19 cellular contexts compared by ENCODE assay signal in the genomic region with DNA sequence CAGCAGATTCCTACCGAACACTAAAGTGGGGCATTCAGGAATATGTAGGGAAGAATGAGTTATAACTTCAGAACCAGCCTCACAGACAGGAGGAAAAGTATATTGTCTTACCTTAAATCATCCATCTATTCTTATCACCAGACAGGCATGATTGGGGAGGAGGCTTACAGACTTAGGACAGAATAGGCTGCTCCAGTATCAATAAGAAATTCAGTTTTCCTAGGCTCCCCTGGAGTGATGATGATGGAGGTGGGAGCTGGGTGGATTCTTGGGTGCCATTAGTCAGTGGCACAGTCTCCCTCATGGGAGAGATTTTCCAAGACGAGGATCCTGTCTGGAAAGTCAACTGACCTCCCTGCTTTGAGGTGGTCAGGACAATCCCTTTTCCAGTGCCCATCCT.
DNase-seq lines count a peak whose midpoint lies in the region; ATAC-seq, FAIRE-seq and TF ChIP-seq lines count a peak whose summit lies in the region.
"Had no signal": no experiment of that assay in that cellular context is flagged by ENCODE, and none has a peak within 500 bp of the region (broad histone marks: within the 10 kb centered on the region; RNA-seq: fewer than 3 reads in every experiment).

No MANE protein-coding gene starts in this region.

- H3K27ac ChIP-seq in HepG2 (ENCODE audit: extremely low read length, insufficient read depth, low read length) (no peak overlapping the region), right lobe of liver (no peak overlapping the region), OCI-LY7 (ENCODE audit: low read depth, low read length, poor library complexity, severe bottlenecking) (no peak overlapping the region), mesendoderm (ENCODE audit: low read depth, low read length) (no peak overlapping the region), left lung (no peak overlapping the region)
- H3K27ac ChIP-seq: A549 had no signal

- H2BK15ac ChIP-seq in mesendoderm (replicated peaks; ENCODE audit: low read depth): no peak overlapping the region

- no peak for TF ChIP-seq RAD21 in HepG2 (CRISPR knock-in tag; IDR thresholded peaks at IDR 0.05)

- TF ChIP-seq POLR2A in HepG2 (IDR thresholded peaks at IDR 0.05; ENCODE audit: insufficient read depth in 1 of 2, low read depth in 2 of 2, low read length in 2 of 2): no peak
- no peak for TF ChIP-seq POLR2A in right lobe of liver (IDR thresholded peaks at IDR 0.05)

- CTCF ChIA-PET in HepG2 (lab: Yijun Ruan, JAX; ENCODE audit: low intra/inter-chr PET ratio, low total read pairs): no interaction called here
- CTCF ChIA-PET in OCI-LY7 (lab: Charles Lee; ENCODE audit: unreplicated experiment): no interaction called here

- H3K9ac ChIP-seq in HepG2 (ENCODE audit: insufficient read depth, low read depth, low read length) (no peak overlapping the region), mesendoderm (ENCODE audit: low read length) (no peak overlapping the region)

- no peak overlapping the region for H2BK5ac ChIP-seq in mesendoderm (ENCODE audit: low read length)

- H3K79me2 ChIP-seq in HepG2 (ENCODE audit: insufficient read depth, low read length) (no peaks in the 10 kb centered on the region), OCI-LY7 (ENCODE audit: insufficient read depth, low read depth, low read length) (no peaks in the 10 kb centered on the region), mesendoderm (ENCODE audit: control insufficient read depth, insufficient read depth, low read length) (no peaks in the 10 kb centered on the region)

- in situ Hi-C loops in HepG2 (cut with HindIII; ENCODE audit: extremely low pct_ligation_motif_present, low pct_unique_long_range_greater_than_20kb): no loop called here

- TF ChIP-seq CTCF in HepG2 (CRISPR knock-in tag; IDR thresholded peaks at IDR 0.05) (no peak), right lobe of liver (IDR thresholded peaks at IDR 0.05) (no peak), OCI-LY7 (conservative IDR thresholded peaks at IDR 0.05; ENCODE audit: low read length) (no peak), left lung (IDR thresholded peaks at IDR 0.05) (no peak)

- no peak for TF ChIP-seq EP300 in HepG2 (IDR thresholded peaks at IDR 0.05; ENCODE audit: low read depth in 2 of 2, low read length in 2 of 2)
- TF ChIP-seq EP300 in HepG2 (CRISPR knock-in tag; IDR thresholded peaks at IDR 0.05; ENCODE audit: borderline replicate concordance): no peak

- ATAC-seq in HepG2: no peak
- no peak for ATAC-seq in right lobe of liver
- ATAC-seq in left lung: no peak
- ATAC-seq: A549 had no signal

- no peaks in the 10 kb centered on the region for H3K79me1 ChIP-seq in mesendoderm (ENCODE audit: low read length)

- no peak overlapping the region for H3K23ac ChIP-seq in mesendoderm (ENCODE audit: low read length)

- H3K36me3 ChIP-seq in HepG2 (replicated peaks in 1 of 2; ENCODE audit: control insufficient read depth in 1 of 2, insufficient read depth in 2 of 2, low read length in 2 of 2) (no peaks in the 10 kb centered on the region), right lobe of liver (no peaks in the 10 kb centered on the region), OCI-LY7 (ENCODE audit: insufficient read depth, low read length) (no peaks in the 10 kb centered on the region), mesendoderm (ENCODE audit: control insufficient read depth, insufficient read depth, low read length) (no peaks in the 10 kb centered on the region), left lung (no peaks in the 10 kb centered on the region)
- H3K36me3 ChIP-seq: HAP-1 had no signal

- H3K4me1 ChIP-seq in HepG2 (ENCODE audit: insufficient read depth, low read length): no peaks in the 10 kb centered on the region
- no peaks in the 10 kb centered on the region for H3K4me1 ChIP-seq in right lobe of liver
- no peaks in the 10 kb centered on the region for H3K4me1 ChIP-seq in OCI-LY7 (ENCODE audit: insufficient read depth, low read length, poor library complexity, severe bottlenecking)
- H3K4me1 ChIP-seq in mesendoderm (ENCODE audit: control insufficient read depth, low read depth, low read length): no peaks in the 10 kb centered on the region
- no peaks in the 10 kb centered on the region for H3K4me1 ChIP-seq in left lung
- H3K4me1 ChIP-seq: A549, HAP-1 had no signal

- H3K56ac ChIP-seq in mesendoderm (ENCODE audit: low read length): no peak overlapping the region

- H4K5ac ChIP-seq in mesendoderm (ENCODE audit: low read length): no peak overlapping the region

- POLR2A ChIA-PET in HepG2 (lab: Yijun Ruan, JAX) (no interaction called here), OCI-LY7 (lab: Charles Lee) (no interaction called here)

- no peaks in the 10 kb centered on the region for H4K20me1 ChIP-seq in HepG2 (ENCODE audit: insufficient read depth, low read length)
- H4K20me1 ChIP-seq in OCI-LY7 (ENCODE audit: insufficient read depth, low read length): no peaks in the 10 kb centered on the region

- H2BK120ac ChIP-seq in mesendoderm (ENCODE audit: low read depth, low read length): no peak overlapping the region

- no TSS peak for BruUV-seq in HepG2 (replicated peaks; lab: Mats Ljungman, UMichigan)
- BruUV-seq in OCI-LY7 (replicated peaks; lab: Mats Ljungman, UMichigan): no TSS peak

- intact Hi-C loops in HepG2 (cut with micrococcal nuclease; ENCODE audit: unreplicated experiment) (no loop called here), right lobe of liver (cut with DNase I) (no loop called here), OCI-LY7 (cut with micrococcal nuclease; ENCODE audit: unreplicated experiment) (no loop called here), left lung (cut with DNase I) (no loop called here)

- H3K4me2 ChIP-seq in HepG2 (ENCODE audit: low read depth, low read length) (no peak overlapping the region), OCI-LY7 (ENCODE audit: low read length) (no peak overlapping the region), mesendoderm (ENCODE audit: low read length) (no peak overlapping the region)
- H3K4me2 ChIP-seq: A549 had no signal

- 4% methylated on average over 1 of the region's 2 CpGs for WGBS in HepG2 (ENCODE audit: low lambda C conversion rate)
- 60% methylated on average over 1 of the region's 2 CpGs for WGBS in right lobe of liver (ENCODE audit: insufficient coverage, low coverage, low lambda C conversion rate, missing lambda C conversion rate)
- WGBS in mesendoderm (ENCODE audit: extremely low coverage, insufficient coverage, low lambda C conversion rate): no CpG with 5 or more reads among the region's 2 CpGs

- no peak overlapping the region for H3K4ac ChIP-seq in mesendoderm (ENCODE audit: low read depth, low read length)

- no peaks in the 10 kb centered on the region for H3K9me2 ChIP-seq in OCI-LY7 (ENCODE audit: insufficient read depth, low read length)

- no peak for DNase-seq in HepG2 (ENCODE audit: low spot score)
- no peak for DNase-seq in right lobe of liver
- DNase-seq in OCI-LY7 (ENCODE audit: low spot score): peak; percentile 1
- DNase-seq in mesendoderm: peak; percentile 14
- DNase-seq in nucleus accumbens (lab: John Stamatoyannopoulos, UW): no peak
- no peak for DNase-seq in left lung
- DNase-seq: 8988T; ACHN; C1 segment of cervical spinal cord; Calu3; CD4-positive, alpha-beta memory T cell; COR-L47; DMS53; DMS79 treated with DMSO at 0.1 percent for 48 hours; GOT3 had no signal

- H3K18ac ChIP-seq in mesendoderm (ENCODE audit: low read length): no peak overlapping the region

- no peak overlapping the region for H2AFZ ChIP-seq in HepG2 (ENCODE audit: low read length)
- H2AFZ ChIP-seq in OCI-LY7 (ENCODE audit: low read length): no peak overlapping the region

- peaks cover 98% of the 10 kb centered on the region for H3K9me3 ChIP-seq in HepG2 (ENCODE audit: low read length)
- no peaks in the 10 kb centered on the region for H3K9me3 ChIP-seq in right lobe of liver
- no peaks in the 10 kb centered on the region for H3K9me3 ChIP-seq in OCI-LY7 (ENCODE audit: low read length)
- peaks cover 0 to 40% of the 10 kb centered on the region in 2 donors for H3K9me3 ChIP-seq in left lung
- H3K9me3 ChIP-seq: A549, HAP-1 had no signal

- H3K27me3 ChIP-seq in HepG2 (ENCODE audit: control insufficient read depth in 1 of 2, insufficient read depth in 2 of 2, low read length in 2 of 2): no peaks in the 10 kb centered on the region
- no peaks in the 10 kb centered on the region for H3K27me3 ChIP-seq in right lobe of liver
- H3K27me3 ChIP-seq in mesendoderm (ENCODE audit: insufficient read depth, low read length, poor library complexity): no peaks in the 10 kb centered on the region
- H3K27me3 ChIP-seq in left lung: no peaks in the 10 kb centered on the region

- H3K4me3 ChIP-seq in HepG2 (replicated peaks in 1 of 3; ENCODE audit: insufficient read depth in 1 of 3, low read depth in 2 of 3, low read length in 3 of 3) (no peak overlapping the region), right lobe of liver (no peak overlapping the region), OCI-LY7 (ENCODE audit: low read depth, low read length, poor library complexity, severe bottlenecking) (no peak overlapping the region), mesendoderm (ENCODE audit: low read length) (no peak overlapping the region), left lung (no peak overlapping the region)
- H3K4me3 ChIP-seq: A549, HAP-1 had no signal

- H2AK5ac ChIP-seq in mesendoderm (ENCODE audit: low read length): no peak overlapping the region

- H4K8ac ChIP-seq in mesendoderm (ENCODE audit: low read depth, low read length): no peak overlapping the region

- FAIRE-seq in HepG2 (lab: Jason Lieb, UNC): no peak
- FAIRE-seq: A549, G401.6, H54 had no signal

TF ChIP-seq in HepG2, 621 proteins besides CTCF, POLR2A, EP300 and RAD21:
- TF ChIP-seq ARHGAP35 (CRISPR knock-in tag; IDR thresholded peaks at IDR 0.05; ENCODE audit: borderline replicate concordance) (no peak), ZNF101 (CRISPR knock-in tag; IDR thresholded peaks at IDR 0.05; ENCODE audit: borderline replicate concordance, low read depth) (peak; percentile 98)

Comparison
In these comparisons a context has a peak if more than half of its experiments do, and no peak if none do; other contexts are left out.
1. DNase-seq: peak in OCI-LY7 (single experiment) and mesendoderm (single experiment); none in HepG2 (single experiment), right lobe of liver (0 of 3), nucleus accumbens (0 of 56) and left lung (0 of 2).